9 cellular contexts compared by ENCODE assay signal in the genomic region with DNA sequence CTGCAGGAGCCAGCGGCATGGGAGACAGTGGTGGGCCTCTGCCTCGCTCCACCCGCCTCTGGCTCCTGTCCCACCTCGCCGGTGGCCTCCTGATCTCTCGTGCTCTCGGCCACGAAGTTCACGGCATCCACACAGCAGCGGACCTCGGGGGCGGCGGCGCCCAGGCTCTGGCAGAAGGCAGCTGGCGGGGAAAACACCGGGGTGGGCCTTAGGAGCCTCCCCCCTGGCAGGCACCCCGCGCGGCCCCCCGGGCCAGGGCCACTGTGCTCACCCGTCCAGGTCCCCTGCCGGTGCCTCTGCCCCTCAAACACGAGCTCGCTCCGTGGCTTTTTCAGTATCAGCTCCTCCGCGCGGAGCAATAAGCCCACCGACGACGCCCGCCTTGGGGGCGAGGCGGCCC. TPM values are rescaled to one million over a fixed set of nuclear protein-coding genes. Genes with fewer than 3 reads are reported as not detected.
DNase-seq lines count a peak whose midpoint lies in the region; ATAC-seq and TF ChIP-seq lines count a peak whose summit lies in the region.
"Had no signal": no experiment of that assay in that cellular context is flagged by ENCODE, and none has a peak within 500 bp of the region (broad histone marks: within the 10 kb centered on the region; RNA-seq: fewer than 3 reads in every experiment).

No MANE protein-coding gene starts in this region.

- intact Hi-C loops in sigmoid colon (cut with DNase I): no loop called here

- TF ChIP-seq POLR2A in sigmoid colon (IDR thresholded peaks at IDR 0.05): no peak

- peaks cover 27 to 34% (median 30%) of the 10 kb centered on the region in 4 donors for H3K36me3 ChIP-seq in sigmoid colon

- DNase-seq in ecto neural progenitor cell (ENCODE audit: low spot score) (peak; percentile 59), sigmoid colon (no peak), NCI-H1105 (lab: John Stamatoyannopoulos, UW) (no peak)
- DNase-seq: foreskin melanocyte, NCI-H82 had no signal

- peak overlapping the region; percentile 21 to 50 (median 40) for H3K4me3 ChIP-seq in sigmoid colon

- H3K27ac ChIP-seq in sigmoid colon: peak overlapping the region in 1 of 4 donors; percentile 23

- TF ChIP-seq EP300 in sigmoid colon (IDR thresholded peaks at IDR 0.05): no peak

- H3K27me3 ChIP-seq in sigmoid colon: peaks cover 28 to 62% (median 31%) of the 10 kb centered on the region in 3 donors

- no peak for TF ChIP-seq CTCF in sigmoid colon (IDR thresholded peaks at IDR 0.05)

- peak; percentile 4 for ATAC-seq in HG03045 (IDR thresholded peaks at IDR 0.05; ENCODE audit: unreplicated experiment)
- no peak for ATAC-seq in GM21515 (IDR thresholded peaks at IDR 0.05; ENCODE audit: unreplicated experiment)
- no peak for ATAC-seq in HG02870 (IDR thresholded peaks at IDR 0.05; ENCODE audit: unreplicated experiment)

- 17 to 21% methylated on average over 34 of the region's 34 CpGs for WGBS in sigmoid colon, 2 donors

- H3K4me1 ChIP-seq in sigmoid colon: peaks cover 0 to 34% (median 19%) of the 10 kb centered on the region in 4 donors

- H3K9me3 ChIP-seq in sigmoid colon: no peaks in the 10 kb centered on the region

RNA-seq across cellular contexts. Expression of gene C17orf107, which starts 0.4 kb away (rescaled TPM):
- 1 to 10 TPM in 1 of 4 donors, under 1 TPM in 3; 0.68 to 2.8 (median 0.85) TPM for total RNA-seq in sigmoid colon
- polyA plus RNA-seq in sigmoid colon: 1 to 10 TPM in 1 of 3 donors, under 1 TPM in 2; under 0.01 to 1.7 (median 0.69) TPM

RNA-seq across cellular contexts. Expression of gene CHRNE, which starts 4.0 kb away (rescaled TPM):
- total RNA-seq in sigmoid colon: under 1 TPM in 3 of 4 donors, not detected in 1; 0.49 to 0.55 (median 0.54) TPM
- under 1 TPM in 2 of 3 donors, not detected in 1; 0.46 to 0.57 TPM for polyA plus RNA-seq in sigmoid colon

RNA-seq across cellular contexts. Expression of gene GP1BA, which starts 33.1 kb away (rescaled TPM):
- total RNA-seq in sigmoid colon: not detected
- 1 to 10 TPM in 1 of 3 donors, not detected in 2; 1.1 TPM for polyA plus RNA-seq in sigmoid colon
- total RNA-seq: temporal lobe had no signal

RNA-seq across cellular contexts. Expression of gene SLC25A11, which starts 40.9 kb away (rescaled TPM):
- total RNA-seq in sigmoid colon: 10 to 100 TPM; 41.0 to 60.3 (median 48.6) TPM
- polyA plus RNA-seq in sigmoid colon: 10 to 100 TPM; 57.7 to 82.8 (median 79.9) TPM

RNA-seq across cellular contexts. Expression of gene RNF167, which starts 41.1 kb away (rescaled TPM):
- total RNA-seq in sigmoid colon: 10 to 100 TPM; 51.2 to 71.2 (median 60.3) TPM
- 100 to 1,000 TPM in 1 of 3 donors, 10 to 100 TPM in 2; 45.0 to 120 (median 83.9) TPM for polyA plus RNA-seq in sigmoid colon
